Comparison of ENCODE assay signal across 21 cellular contexts in genomic region chr9:137183980-137184595, GRCh38. TPM values are rescaled to one million over a fixed set of nuclear protein-coding genes. Genes with fewer than 3 reads are reported as not detected.
DNase-seq lines count a peak whose midpoint lies in the region; ATAC-seq, FAIRE-seq and TF ChIP-seq lines count a peak whose summit lies in the region.
"Had no signal": no experiment of that assay in that cellular context is flagged by ENCODE, and none has a peak within 500 bp of the region (broad histone marks: within the 10 kb centered on the region; RNA-seq: fewer than 3 reads in every experiment).

No MANE protein-coding gene starts in this region.

- no peak overlapping the region for H3K4me3 ChIP-seq in K562
- no peak overlapping the region for H3K4me3 ChIP-seq in suprapubic skin
- no peak overlapping the region for H3K4me3 ChIP-seq in PC-9

- TF ChIP-seq EP300 in K562 (IDR thresholded peaks at IDR 0.05; ENCODE audit: low read length) = no peak
- no peak for TF ChIP-seq EP300 in suprapubic skin (IDR thresholded peaks at IDR 0.05)

- no peak overlapping the region; a peak in 1 of 4 replicates for H3K9ac ChIP-seq in K562 (ENCODE audit: insufficient read depth in 1 of 2, low read depth in 2 of 2, low read length in 2 of 2)

- peaks cover 26% of the 10 kb centered on the region for H3K79me2 ChIP-seq in K562 (ENCODE audit: control insufficient read depth, insufficient read depth, low read length)
- H3K79me2 ChIP-seq in PC-9 (ENCODE audit: low read depth) = peaks cover 22% of the 10 kb centered on the region

- H4K20me1 ChIP-seq in K562 (replicated peaks; ENCODE audit: control insufficient read depth, insufficient read depth, low read length) (peaks cover 8% of the 10 kb centered on the region), PC-9 (ENCODE audit: insufficient read depth) (no peaks in the 10 kb centered on the region)

- H3K9me3 Mint-ChIP-seq in T-helper 1 cell treated with Interleukin-12 subunit alpha and Interleukin-12 subunit beta and Interleukin-4 antibody, amounts not matched to agents 30 μg/mL and 1 μg/mL, for 36 hours = no peaks in the 10 kb centered on the region
- no peaks in the 10 kb centered on the region for H3K9me3 Mint-ChIP-seq in naive B cell
- no peaks in the 10 kb centered on the region for H3K9me3 Mint-ChIP-seq in progenitor cell of endocrine pancreas (ENCODE audit: low read depth)
- H3K9me3 Mint-ChIP-seq: CD14-positive monocyte; CD8-positive, alpha-beta memory T cell; HFFc6 had no signal

- no peak for TF ChIP-seq RAD21 in K562 (CRISPR knock-in tag; conservative IDR thresholded peaks at IDR 0.05 in 1 of 2, IDR thresholded peaks at IDR 0.05 in 1 of 2)

- CTCF ChIA-PET in K562 (lab: Yijun Ruan, JAX; ENCODE audit: low intra/inter-chr PET ratio) (no interaction called here), PC-9 (lab: Charles Lee) (no interaction called here)

- TF ChIP-seq POLR2A in K562 (conservative IDR thresholded peaks at IDR 0.05) (no peak), suprapubic skin (IDR thresholded peaks at IDR 0.05) (no peak)

- WGBS in K562 (ENCODE audit: insufficient coverage, low coverage, missing lambda C conversion rate) = 91% methylated on average over 25 of the region's 27 CpGs
- 89% methylated on average over 27 of the region's 27 CpGs for WGBS in suprapubic skin

- H3K36me3 ChIP-seq in K562 (ENCODE audit: control insufficient read depth, insufficient read depth, low read length) (peaks cover 74% of the 10 kb centered on the region; the same call in 2 of the 3 replicates), suprapubic skin (peaks cover 72% of the 10 kb centered on the region), PC-9 (ENCODE audit: low read depth) (no peaks in the 10 kb centered on the region)

- BruUV-seq in K562 (replicated peaks; lab: Mats Ljungman, UMichigan) (no TSS peak), PC-9 (replicated peaks; lab: Mats Ljungman, UMichigan) (no TSS peak)

- no peak for FAIRE-seq in K562 (lab: Jason Lieb, UNC)
- FAIRE-seq: GM12892, H1 had no signal

- no peaks in the 10 kb centered on the region for H3K27me3 ChIP-seq in K562 (ENCODE audit: control insufficient read depth in 2 of 2, insufficient read depth in 2 of 2, low read length in 2 of 2)
- no peaks in the 10 kb centered on the region for H3K27me3 ChIP-seq in suprapubic skin
- no peaks in the 10 kb centered on the region for H3K27me3 ChIP-seq in PC-9 (ENCODE audit: insufficient read depth, low read depth)

- peaks cover 9% of the 10 kb centered on the region for H3K36me3 Mint-ChIP-seq in T-helper 1 cell treated with Interleukin-12 subunit alpha and Interleukin-12 subunit beta and Interleukin-4 antibody, amounts not matched to agents 30 μg/mL and 1 μg/mL, for 36 hours (ENCODE audit: low read depth)
- peaks cover 0 to 13% of the 10 kb centered on the region in 2 donors for H3K36me3 Mint-ChIP-seq in naive B cell
- peaks cover 4% of the 10 kb centered on the region for H3K36me3 Mint-ChIP-seq in progenitor cell of endocrine pancreas (ENCODE audit: insufficient read depth)

- H3K27ac ChIP-seq in K562 (ENCODE audit: extremely low read depth, low read depth, low read length) (no peak overlapping the region), suprapubic skin (no peak overlapping the region), PC-9 (no peak overlapping the region)
- H3K27ac ChIP-seq: 22Rv1 had no signal

- intact Hi-C loops in K562 (cut with micrococcal nuclease) = no loop called here
- intact Hi-C loops in PC-9 (cut with micrococcal nuclease; ENCODE audit: unreplicated experiment) = no loop called here

- peak overlapping the region; percentile 49 for H3K27ac Mint-ChIP-seq in T-helper 1 cell treated with Interleukin-12 subunit alpha and Interleukin-12 subunit beta and Interleukin-4 antibody, amounts not matched to agents 30 μg/mL and 1 μg/mL, for 36 hours
- H3K27ac Mint-ChIP-seq in naive B cell (peak overlapping the region in 2 of 6 donors; percentile 16 to 22), progenitor cell of endocrine pancreas (no peak overlapping the region)
- H3K27ac Mint-ChIP-seq: HFFc6 had no signal

- ATAC-seq in K562 (no peak), naive B cell (ENCODE audit: low read depth in 2 of 2) (no peak)

- H3K27me3 Mint-ChIP-seq in T-helper 1 cell treated with Interleukin-12 subunit alpha and Interleukin-12 subunit beta and Interleukin-4 antibody, amounts not matched to agents 30 μg/mL and 1 μg/mL, for 36 hours (ENCODE audit: low read depth) = no peaks in the 10 kb centered on the region
- H3K27me3 Mint-ChIP-seq in naive B cell = no peaks in the 10 kb centered on the region
- no peaks in the 10 kb centered on the region for H3K27me3 Mint-ChIP-seq in progenitor cell of endocrine pancreas
- H3K27me3 Mint-ChIP-seq: CD8-positive, alpha-beta memory T cell had no signal

- in situ Hi-C loops in K562 (cut with MboI) = no loop called here
- in situ Hi-C loops in GM13976 (cut with MboI; ENCODE audit: low sequenced_read_pairs, unreplicated experiment) = no loop called here

- POLR2A ChIA-PET in K562 (lab: Yijun Ruan, JAX) (interaction anchor here (0.5 to 1.1 kb wide), 3 partner anchors 10 to 15 kb away, joined by 3 to 9 read pairs (median 4); no protein-coding TSS in a partner anchor), PC-9 (lab: Charles Lee; ENCODE audit: unreplicated experiment) (no interaction called here)

- no peaks in the 10 kb centered on the region for H3K9me2 ChIP-seq in PC-9 (ENCODE audit: insufficient read depth)

- H3K4me1 Mint-ChIP-seq in T-helper 1 cell treated with Interleukin-12 subunit alpha and Interleukin-12 subunit beta and Interleukin-4 antibody, amounts not matched to agents 30 μg/mL and 1 μg/mL, for 36 hours (ENCODE audit: low read depth) = peaks cover 15% of the 10 kb centered on the region
- H3K4me1 Mint-ChIP-seq in naive B cell = peaks cover 27 to 30% (median 29%) of the 10 kb centered on the region in 3 donors
- peaks cover 9% of the 10 kb centered on the region for H3K4me1 Mint-ChIP-seq in progenitor cell of endocrine pancreas (ENCODE audit: low read depth)

- H3F3A ChIP-seq in PC-9 (ENCODE audit: insufficient read depth, low read depth) = peaks cover 6% of the 10 kb centered on the region; the same call in 1 of the 2 replicates

- H3K4me1 ChIP-seq in K562 (replicated peaks in 1 of 2; ENCODE audit: control insufficient read depth in 2 of 2, insufficient read depth in 2 of 2, low read length in 2 of 2) (peaks cover 11 to 79% of the 10 kb centered on the region in 2 experiments), suprapubic skin (peaks cover 25% of the 10 kb centered on the region), PC-9 (replicated peaks; ENCODE audit: insufficient read depth) (peaks cover 14% of the 10 kb centered on the region)

- H3K9me3 ChIP-seq in K562 (replicated peaks; ENCODE audit: control insufficient read depth, insufficient read depth, low read depth, low read length) = no peaks in the 10 kb centered on the region
- no peaks in the 10 kb centered on the region for H3K9me3 ChIP-seq in suprapubic skin
- H3K9me3 ChIP-seq in PC-9 (ENCODE audit: insufficient read depth, low read depth) = no peaks in the 10 kb centered on the region
- H3K9me3 ChIP-seq: Caco-2 had no signal

- H3K4me3 Mint-ChIP-seq in T-helper 1 cell treated with Interleukin-12 subunit alpha and Interleukin-12 subunit beta and Interleukin-4 antibody, amounts not matched to agents 30 μg/mL and 1 μg/mL, for 36 hours = no peak overlapping the region
- H3K4me3 Mint-ChIP-seq in naive B cell (peak overlapping the region in 5 of 8 donors; percentile 15 to 70 (median 38)), progenitor cell of endocrine pancreas (ENCODE audit: low read depth) (peak overlapping the region; percentile 16)
- H3K4me3 Mint-ChIP-seq: CD14-positive monocyte, HFFc6 had no signal

- H3K4me2 ChIP-seq in K562 (ENCODE audit: insufficient read depth, low read length) = no peak overlapping the region
- H3K4me2 ChIP-seq in PC-9 = no peak overlapping the region

- TF ChIP-seq CTCF in K562 (IDR thresholded peaks at IDR 0.05 in 2 of 3, conservative IDR thresholded peaks at IDR 0.05 in 1 of 3; ENCODE audit: insufficient read depth in 2 of 3, low read depth in 1 of 3, low read length in 3 of 3) (no peak), progenitor cell of endocrine pancreas (IDR thresholded peaks at IDR 0.05; ENCODE audit: unreplicated experiment) (no peak), GM13976 (IDR thresholded peaks at IDR 0.05; ENCODE audit: borderline replicate concordance, control extremely low read depth, extremely low read depth, insufficient read depth, missing control alignments) (no peak), suprapubic skin (IDR thresholded peaks at IDR 0.05) (no peak), PC-9 (conservative IDR thresholded peaks at IDR 0.05) (no peak)

- H3K9me1 ChIP-seq in K562 (ENCODE audit: control insufficient read depth, insufficient read depth, low read length) = no peaks in the 10 kb centered on the region

- H2AFZ ChIP-seq in K562 (ENCODE audit: low read depth, low read length) (no peak overlapping the region), PC-9 (no peak overlapping the region)

- no peak for DNase-seq in T-helper 1 cell
- no peak for DNase-seq in K562 (ENCODE audit: extremely low read depth in 1 of 4, low spot score in 3 of 4)
- DNase-seq in naive B cell = no peak
- DNase-seq in progenitor cell of endocrine pancreas (ENCODE audit: low spot score, unreplicated experiment) = no peak
- DNase-seq in GM13976 (ENCODE audit: low spot score) = no peak
- no peak for DNase-seq in suprapubic skin (ENCODE audit: low spot score in 2 of 2)
- DNase-seq in PC-9 = no peak
- DNase-seq: Caco-2; CD8-positive, alpha-beta memory T cell; DND-41; GDM1; HCEC 1CT; HFFc6 had no signal

RNA-seq across cellular contexts. Expression of gene ANAPC2, which starts 4.3 kb away (rescaled TPM):
- total RNA-seq in K562 (2011; cell fraction: chromatin; rRNA removed; ENCODE audit: low replicate concordance) = 116 and 279 TPM in 2 replicates
- 160 and 161 TPM in 2 replicates for total RNA-seq in K562 (2011; cell fraction: nucleolus; rRNA removed)
- total RNA-seq in K562 (2011; cell fraction: nucleoplasm; rRNA removed) = 110 and 125 TPM in 2 replicates
- total RNA-seq in K562 (2014; rRNA removed) = 19.8 and 23.4 TPM in 2 replicates
- total RNA-seq in K562 (2014; rRNA removed; fragmentation: Illumina TruSeq; extraction: Trizol) = 5.8 and 8.0 TPM in 2 replicates
- total RNA-seq in K562 (2015; rRNA removed; fragmentation: Illumina TruSeq; extraction: Trizol) = 16.4 and 17.5 TPM in 2 replicates
- 50.7 and 56.5 TPM in 2 replicates for total RNA-seq in K562 (2021)
- polyA plus RNA-seq in K562 (2011; rRNA removed) = 17.7 and 22.1 TPM in 2 replicates
- 11.1 and 24.4 TPM in 2 replicates for polyA plus RNA-seq in K562 (2011; cell fraction: cytosol; rRNA removed)
- polyA plus RNA-seq in K562 (2011; cell fraction: nucleus; rRNA removed) = 195 and 268 TPM in 2 replicates
- 30.8 and 42.2 TPM in 2 replicates for polyA plus RNA-seq in K562 (2012)
- polyA plus RNA-seq in K562 (2014; fragmentation: Illumina TruSeq; extraction: Trizol) = 10.1 and 19.3 TPM in 2 replicates
- polyA plus RNA-seq in K562 (2014; fragmentation: Nextera tagmentation; extraction: Ambion mirVana) = under 1 TPM in 1 of 2 experiments, not detected in 1; 0.11 TPM
- polyA plus RNA-seq in K562 (2014; rRNA removed) = 41.6 and 46.1 TPM in 2 replicates
- 10.4 and 13.3 TPM in 2 replicates for polyA minus RNA-seq in K562 (2011; rRNA and poly(A)+ RNA removed)
- 30.0 and 32.4 TPM in 2 replicates for polyA minus RNA-seq in K562 (2011; cell fraction: cytosol; rRNA and poly(A)+ RNA removed)
- polyA minus RNA-seq in K562 (2011; cell fraction: nucleus; rRNA and poly(A)+ RNA removed) = 61.7 and 67.4 TPM in 2 replicates
- 1 to 10 TPM; 6.1 to 9.3 (median 7.5) TPM for polyA plus RNA-seq in naive B cell (ENCODE audit: low read depth in 6 of 6)
- total RNA-seq in progenitor cell of endocrine pancreas = 73.2 and 74.3 TPM in 2 replicates
- total RNA-seq in suprapubic skin = 10 to 100 TPM; 24.8 to 99.8 (median 54.9) TPM
- total RNA-seq in PC-9 (2021) = 92.1 and 95.4 TPM in 2 replicates

RNA-seq across cellular contexts. Expression of gene SSNA1, which starts 4.4 kb away (rescaled TPM):
- 2.1 and 9.0 TPM in 2 replicates for total RNA-seq in K562 (2011; cell fraction: chromatin; rRNA removed; ENCODE audit: low replicate concordance)
- total RNA-seq in K562 (2011; cell fraction: nucleolus; rRNA removed) = 24.7 and 27.9 TPM in 2 replicates
- total RNA-seq in K562 (2011; cell fraction: nucleoplasm; rRNA removed) = 12.1 and 13.6 TPM in 2 replicates
- 130 and 153 TPM in 2 replicates for total RNA-seq in K562 (2014; rRNA removed)
- total RNA-seq in K562 (2014; rRNA removed; fragmentation: Illumina TruSeq; extraction: Trizol) = 8.7 and 16.8 TPM in 2 replicates
- total RNA-seq in K562 (2015; rRNA removed; fragmentation: Illumina TruSeq; extraction: Trizol) = 74.7 and 76.7 TPM in 2 replicates
- 96.4 and 106 TPM in 2 replicates for total RNA-seq in K562 (2021)
- 40.5 and 43.4 TPM in 2 replicates for polyA plus RNA-seq in K562 (2011; rRNA removed)
- 64.1 and 151 TPM in 2 replicates for polyA plus RNA-seq in K562 (2011; cell fraction: cytosol; rRNA removed)
- polyA plus RNA-seq in K562 (2011; cell fraction: nucleus; rRNA removed) = 31.5 and 49.3 TPM in 2 replicates
- polyA plus RNA-seq in K562 (2012) = 94.8 and 97.7 TPM in 2 replicates
- polyA plus RNA-seq in K562 (2014; fragmentation: Illumina TruSeq; extraction: Trizol) = 57.1 and 101 TPM in 2 replicates
- polyA plus RNA-seq in K562 (2014; fragmentation: Nextera tagmentation; extraction: Ambion mirVana) = 10 to 100 TPM in 1 of 2 experiments, 1 to 10 TPM in 1; 1.9 to 11.8 TPM
- 114 and 137 TPM in 2 replicates for polyA plus RNA-seq in K562 (2014; rRNA removed)
- 5.8 and 11.0 TPM in 2 replicates for polyA minus RNA-seq in K562 (2011; rRNA and poly(A)+ RNA removed)
- polyA minus RNA-seq in K562 (2011; cell fraction: cytosol; rRNA and poly(A)+ RNA removed) = 18.9 and 27.1 TPM in 2 replicates
- polyA minus RNA-seq in K562 (2011; cell fraction: nucleus; rRNA and poly(A)+ RNA removed) = 7.0 and 10.3 TPM in 2 replicates
- 100 to 1,000 TPM; 112 to 145 (median 132) TPM for polyA plus RNA-seq in naive B cell (ENCODE audit: low read depth in 6 of 6)
- total RNA-seq in progenitor cell of endocrine pancreas = 52.5 and 59.1 TPM in 2 replicates
- total RNA-seq in suprapubic skin = 10 to 100 TPM; 45.9 to 72.0 (median 71.1) TPM
- total RNA-seq in PC-9 (2021) = 98.7 and 109 TPM in 2 replicates

RNA-seq across cellular contexts. Expression of gene TMEM210, which starts 12.2 kb away (rescaled TPM):
- total RNA-seq in K562 (2011; cell fraction: chromatin; rRNA removed; ENCODE audit: low replicate concordance) = not detected in 2 replicates
- total RNA-seq in K562 (2011; cell fraction: nucleolus; rRNA removed) = not detected in 2 replicates
- not detected in 2 replicates for total RNA-seq in K562 (2011; cell fraction: nucleoplasm; rRNA removed)
- total RNA-seq in K562 (2014; rRNA removed) (not detected in 2 replicates), K562 (2014; rRNA removed; fragmentation: Illumina TruSeq; extraction: Trizol) (not detected in 2 replicates), K562 (2015; rRNA removed; fragmentation: Illumina TruSeq; extraction: Trizol) (not detected in 2 replicates), K562 (2021) (not detected in 2 replicates), progenitor cell of endocrine pancreas (not detected in 2 replicates), suprapubic skin (not detected), PC-9 (2021) (0.74 and 1.5 TPM in 2 replicates)
- polyA plus RNA-seq in K562 (2011; rRNA removed) (not detected in 2 replicates), K562 (2014; fragmentation: Illumina TruSeq; extraction: Trizol) (not detected in 2 replicates), K562 (2014; fragmentation: Nextera tagmentation; extraction: Ambion mirVana) (not detected), K562 (2014; rRNA removed) (not detected in 2 replicates), naive B cell (ENCODE audit: low read depth in 6 of 6) (not detected)
- not detected in 2 replicates for polyA plus RNA-seq in K562 (2011; cell fraction: cytosol; rRNA removed)
- polyA plus RNA-seq in K562 (2011; cell fraction: nucleus; rRNA removed) = not detected in 2 replicates
- not detected in 2 replicates for polyA plus RNA-seq in K562 (2012)
- polyA minus RNA-seq in K562 (2011; rRNA and poly(A)+ RNA removed) = not detected in 2 replicates
- polyA minus RNA-seq in K562 (2011; cell fraction: cytosol; rRNA and poly(A)+ RNA removed) = not detected in 2 replicates
- not detected in 2 replicates for polyA minus RNA-seq in K562 (2011; cell fraction: nucleus; rRNA and poly(A)+ RNA removed)
- total RNA-seq: A673; Caco-2; CD8-positive, alpha-beta memory T cell; H1; HFFc6; HT1080 had no signal
- polyA plus RNA-seq: BJ; CD14-positive monocyte; CD8-positive, alpha-beta memory T cell; H1 had no signal

RNA-seq across cellular contexts. Expression of gene LRRC26, which starts 14.2 kb away (rescaled TPM):
- total RNA-seq in K562 (2011; cell fraction: chromatin; rRNA removed; ENCODE audit: low replicate concordance) = not detected in 2 replicates
- total RNA-seq in K562 (2011; cell fraction: nucleolus; rRNA removed) = not detected in 2 replicates
- total RNA-seq in K562 (2011; cell fraction: nucleoplasm; rRNA removed) = not detected in 2 replicates
- not detected in 2 replicates for total RNA-seq in K562 (2014; rRNA removed)
- not detected in 2 replicates for total RNA-seq in K562 (2014; rRNA removed; fragmentation: Illumina TruSeq; extraction: Trizol)
- total RNA-seq in K562 (2015; rRNA removed; fragmentation: Illumina TruSeq; extraction: Trizol) = not detected in 2 replicates
- total RNA-seq in K562 (2021) = not detected in 2 replicates
- polyA plus RNA-seq in K562 (2011; rRNA removed) = not detected in 2 replicates
- 0.06 TPM in 1 of 2 replicates, not detected in the other for polyA plus RNA-seq in K562 (2011; cell fraction: cytosol; rRNA removed)
- polyA plus RNA-seq in K562 (2011; cell fraction: nucleus; rRNA removed) = not detected in 2 replicates
- polyA plus RNA-seq in K562 (2012) = not detected in 2 replicates
- polyA plus RNA-seq in K562 (2014; fragmentation: Illumina TruSeq; extraction: Trizol) = not detected in 2 replicates
- not detected for polyA plus RNA-seq in K562 (2014; fragmentation: Nextera tagmentation; extraction: Ambion mirVana)
- not detected in 2 replicates for polyA plus RNA-seq in K562 (2014; rRNA removed)
- not detected in 2 replicates for polyA minus RNA-seq in K562 (2011; rRNA and poly(A)+ RNA removed)
- not detected in 2 replicates for polyA minus RNA-seq in K562 (2011; cell fraction: cytosol; rRNA and poly(A)+ RNA removed)
- not detected in 2 replicates for polyA minus RNA-seq in K562 (2011; cell fraction: nucleus; rRNA and poly(A)+ RNA removed)
- not detected for polyA plus RNA-seq in naive B cell (ENCODE audit: low read depth in 6 of 6)
- total RNA-seq in progenitor cell of endocrine pancreas = 0.89 and 1.00 TPM in 2 replicates
- total RNA-seq in suprapubic skin = 10 to 100 TPM in 1 of 4 donors, 1 to 10 TPM in 3; 5.4 to 37.2 (median 7.9) TPM
- 2.3 and 2.5 TPM in 2 replicates for total RNA-seq in PC-9 (2021)
- total RNA-seq: A673; CD8-positive, alpha-beta memory T cell; HFFc6; HT1080 had no signal
- polyA plus RNA-seq: BJ; CD14-positive monocyte; CD8-positive, alpha-beta memory T cell had no signal

RNA-seq across cellular contexts. Expression of gene TPRN, which starts 16.5 kb away (rescaled TPM):
- total RNA-seq in K562 (2011; cell fraction: chromatin; rRNA removed; ENCODE audit: low replicate concordance) = 9.5 and 37.4 TPM in 2 replicates
- total RNA-seq in K562 (2011; cell fraction: nucleolus; rRNA removed) = 29.0 and 30.9 TPM in 2 replicates
- 12.3 and 12.6 TPM in 2 replicates for total RNA-seq in K562 (2011; cell fraction: nucleoplasm; rRNA removed)
- total RNA-seq in K562 (2014; rRNA removed) (20.0 and 23.5 TPM in 2 replicates), K562 (2014; rRNA removed; fragmentation: Illumina TruSeq; extraction: Trizol) (1.7 and 2.5 TPM in 2 replicates), K562 (2015; rRNA removed; fragmentation: Illumina TruSeq; extraction: Trizol) (24.2 and 28.2 TPM in 2 replicates), K562 (2021) (30.3 and 31.9 TPM in 2 replicates), progenitor cell of endocrine pancreas (18.8 and 20.7 TPM in 2 replicates), suprapubic skin (10 to 100 TPM; 12.6 to 23.6 (median 18.7) TPM), PC-9 (2021) (61.0 and 61.8 TPM in 2 replicates)
- polyA plus RNA-seq in K562 (2011; rRNA removed) (3.2 and 4.2 TPM in 2 replicates), K562 (2014; fragmentation: Illumina TruSeq; extraction: Trizol) (4.4 and 12.5 TPM in 2 replicates), K562 (2014; fragmentation: Nextera tagmentation; extraction: Ambion mirVana) (under 1 TPM; 0.31 to 0.34 TPM), K562 (2014; rRNA removed) (11.8 and 14.4 TPM in 2 replicates), naive B cell (ENCODE audit: low read depth in 6 of 6) (1 to 10 TPM in 1 of 6 donors, under 1 TPM in 5; 0.21 to 1.1 (median 0.48) TPM)
- 5.2 and 13.0 TPM in 2 replicates for polyA plus RNA-seq in K562 (2011; cell fraction: cytosol; rRNA removed)
- 25.2 and 33.9 TPM in 2 replicates for polyA plus RNA-seq in K562 (2011; cell fraction: nucleus; rRNA removed)
- 16.5 and 21.3 TPM in 2 replicates for polyA plus RNA-seq in K562 (2012)
- polyA minus RNA-seq in K562 (2011; rRNA and poly(A)+ RNA removed) = 2.3 and 2.9 TPM in 2 replicates
- polyA minus RNA-seq in K562 (2011; cell fraction: cytosol; rRNA and poly(A)+ RNA removed) = 11.2 and 13.6 TPM in 2 replicates
- polyA minus RNA-seq in K562 (2011; cell fraction: nucleus; rRNA and poly(A)+ RNA removed) = 10.9 and 14.7 TPM in 2 replicates
